In genomic region chr5:73387630-73388370, GRCh38 we compare ENCODE assay signal across 9 cellular contexts.
DNase-seq lines count a peak whose midpoint lies in the region; ATAC-seq, FAIRE-seq and TF ChIP-seq lines count a peak whose summit lies in the region.
"Had no signal": no experiment of that assay in that cellular context is flagged by ENCODE, and none has a peak within 500 bp of the region (broad histone marks: within the 10 kb centered on the region; RNA-seq: fewer than 3 reads in every experiment).

No MANE protein-coding gene starts in this region.

- H3K27ac ChIP-seq in endothelial cell of umbilical vein (ENCODE audit: insufficient read depth, low read depth, low read length) (no peak overlapping the region), left ventricle myocardium inferior (replicated peaks) (no peak overlapping the region)

- H3K27me3 Mint-ChIP-seq in activated CD4-positive, alpha-beta T cell treated with anti-CD3 and anti-CD28 coated beads for 36 hours: peaks cover 29% of the 10 kb centered on the region

- dilution Hi-C loops in endothelial cell of umbilical vein (cut with MboI; ENCODE audit: extremely low pct_ligation_motif_present, low sequenced_read_pairs): no loop called here

- no peak for TF ChIP-seq POLR2A in endothelial cell of umbilical vein (IDR thresholded peaks at IDR 0.05; ENCODE audit: low read depth, low read length)

- CTCF ChIA-PET in activated CD4-positive, alpha-beta T cell treated with anti-CD3 and anti-CD28 coated beads for 36 hours (lab: Charles Lee): interaction anchor here (0.5 kb wide), 1 partner anchor 1189 kb away, joined by 4 read pairs; no protein-coding TSS in a partner anchor
- CTCF ChIA-PET in endothelial cell of umbilical vein (lab: Charles Lee): interaction anchor here (1.1 to 1.3 kb wide), 3 partner anchors 22 to 172 kb away, joined by 3 to 4 read pairs (median 3); no protein-coding TSS in a partner anchor

- H3K36me3 ChIP-seq in endothelial cell of umbilical vein (ENCODE audit: control insufficient read depth in 2 of 2, extremely low read depth in 1 of 2, insufficient read depth in 2 of 2, low read length in 2 of 2) (no peaks in the 10 kb centered on the region), left ventricle myocardium inferior (no peaks in the 10 kb centered on the region)

- DNase-seq in activated CD4-positive, alpha-beta T cell treated with anti-CD3 and anti-CD28 coated beads for 36 hours: peak; percentile 53
- no peak for DNase-seq in activated CD4-positive, alpha-beta T cell treated with anti-CD3 and anti-CD28 coated beads, Interleukin-2, amount 50 U/mL, for 4 hours
- DNase-seq in NCI-H1436 treated with DMSO at 0.1 percent for 48 hours (lab: John Stamatoyannopoulos, UW): peak; percentile 63
- DNase-seq in endothelial cell of umbilical vein (ENCODE audit: low read depth, low spot score): peak; percentile 12
- no peak for DNase-seq in iPS-NIHi11 (ENCODE audit: low spot score)
- DNase-seq in left ventricle myocardium inferior: no peak
- DNase-seq in OCI-M2 (lab: John Stamatoyannopoulos, UW; ENCODE audit: unreplicated experiment): no peak

- intact Hi-C loops in activated CD4-positive, alpha-beta T cell treated with anti-CD3 and anti-CD28 coated beads for 36 hours (cut with DNase I, micrococcal nuclease): no loop called here
- intact Hi-C loops in endothelial cell of umbilical vein (cut with micrococcal nuclease) (no loop called here), left ventricle myocardium inferior (cut with micrococcal nuclease) (no loop called here)

- H3K9me1 ChIP-seq in endothelial cell of umbilical vein (replicated peaks; ENCODE audit: control insufficient read depth, extremely low read depth, insufficient read depth, low read length): no peaks in the 10 kb centered on the region

- H3K9me3 Mint-ChIP-seq in activated CD4-positive, alpha-beta T cell treated with anti-CD3 and anti-CD28 coated beads for 36 hours (ENCODE audit: low read depth): peaks cover 6% of the 10 kb centered on the region

- no peak overlapping the region for H3K4me2 ChIP-seq in endothelial cell of umbilical vein (ENCODE audit: insufficient read depth, low read length)

- H3K9ac ChIP-seq in endothelial cell of umbilical vein (replicated peaks; ENCODE audit: extremely low read depth, insufficient read depth, low read length): no peak overlapping the region

- ATAC-seq in activated CD4-positive, alpha-beta T cell treated with anti-CD3 and anti-CD28 coated beads for 36 hours: no peak
- ATAC-seq in HG02610 (IDR thresholded peaks at IDR 0.05; ENCODE audit: unreplicated experiment): peak; percentile 89

- no peaks in the 10 kb centered on the region for H3K4me1 ChIP-seq in endothelial cell of umbilical vein (ENCODE audit: control insufficient read depth, extremely low read depth, insufficient read depth, low read length)
- H3K4me1 ChIP-seq in left ventricle myocardium inferior: no peaks in the 10 kb centered on the region

- BruUV-seq in endothelial cell of umbilical vein (replicated peaks; lab: Mats Ljungman, UMichigan): no TSS peak

- peaks cover 22% of the 10 kb centered on the region for H3K4me1 Mint-ChIP-seq in activated CD4-positive, alpha-beta T cell treated with anti-CD3 and anti-CD28 coated beads for 36 hours

- no peaks in the 10 kb centered on the region for H3K79me2 ChIP-seq in endothelial cell of umbilical vein (ENCODE audit: control insufficient read depth, insufficient read depth, low read length)

- H3K36me3 Mint-ChIP-seq in activated CD4-positive, alpha-beta T cell treated with anti-CD3 and anti-CD28 coated beads for 36 hours (ENCODE audit: low read depth): peaks cover 2% of the 10 kb centered on the region

- FAIRE-seq in endothelial cell of umbilical vein (lab: Jason Lieb, UNC): no peak

- H4K20me1 ChIP-seq in endothelial cell of umbilical vein (replicated peaks; ENCODE audit: control insufficient read depth, extremely low read depth, insufficient read depth, low read length): no peaks in the 10 kb centered on the region

- POLR2A ChIA-PET in activated CD4-positive, alpha-beta T cell treated with anti-CD3 and anti-CD28 coated beads for 36 hours (lab: Charles Lee): no interaction called here
- POLR2A ChIA-PET in endothelial cell of umbilical vein (lab: Charles Lee): no interaction called here

- no peak overlapping the region for H3K27ac Mint-ChIP-seq in activated CD4-positive, alpha-beta T cell treated with anti-CD3 and anti-CD28 coated beads for 36 hours
- H3K27ac Mint-ChIP-seq: B cell had no signal

- TF ChIP-seq CTCF in endothelial cell of umbilical vein (IDR thresholded peaks at IDR 0.05; ENCODE audit: extremely low read depth in 1 of 2, insufficient read depth in 1 of 2, low read depth in 1 of 2, low read length in 2 of 2) (no peak), left ventricle myocardium inferior (IDR thresholded peaks at IDR 0.05; ENCODE audit: borderline replicate concordance) (no peak)

- no peak overlapping the region for H2AFZ ChIP-seq in endothelial cell of umbilical vein (ENCODE audit: low read depth, low read length)

- H3K4me3 ChIP-seq in endothelial cell of umbilical vein (replicated peaks in 1 of 3; ENCODE audit: insufficient read depth in 1 of 3, low read depth in 1 of 3, low read length in 3 of 3): no peak overlapping the region
- no peak overlapping the region for H3K4me3 ChIP-seq in left ventricle myocardium inferior

- no peak overlapping the region for H3K4me3 Mint-ChIP-seq in activated CD4-positive, alpha-beta T cell treated with anti-CD3 and anti-CD28 coated beads for 36 hours
- H3K4me3 Mint-ChIP-seq: B cell had no signal

- H3K9me3 ChIP-seq in endothelial cell of umbilical vein (replicated peaks; ENCODE audit: control insufficient read depth, insufficient read depth, low read length) (peaks cover 4% of the 10 kb centered on the region), left ventricle myocardium inferior (replicated peaks) (peaks cover 26% of the 10 kb centered on the region)

- H3K27me3 ChIP-seq in endothelial cell of umbilical vein (ENCODE audit: control insufficient read depth in 2 of 2, insufficient read depth in 2 of 2, low read length in 2 of 2) (peaks cover 32 to 68% of the 10 kb centered on the region in 2 experiments), left ventricle myocardium inferior (ENCODE audit: low read depth) (peaks cover 96% of the 10 kb centered on the region)

TF ChIP-seq in endothelial cell of umbilical vein, 7 proteins besides CTCF, POLR2A, EP300 and RAD21:
- TF ChIP-seq GATA2 (IDR thresholded peaks at IDR 0.05; ENCODE audit: insufficient read depth, insufficient read length, low read depth, low read length) (no peak), EZH2 (IDR thresholded peaks at IDR 0.05; ENCODE audit: borderline replicate concordance, low read depth, low read length, severe bottlenecking) (no peak), JUN (IDR thresholded peaks at IDR 0.05; ENCODE audit: borderline replicate concordance, insufficient read depth, insufficient read length, low read depth) (no peak), POLR2AphosphoS5 (IDR thresholded peaks at IDR 0.05; ENCODE audit: insufficient read depth, low read depth, low read length) (no peak), MYC (IDR thresholded peaks at IDR 0.05; ENCODE audit: low read depth, low read length) (no peak), FOS (IDR thresholded peaks at IDR 0.05; ENCODE audit: borderline replicate concordance, insufficient read depth, low read length) (no peak)
- TF ChIP-seq, protein P1, sequence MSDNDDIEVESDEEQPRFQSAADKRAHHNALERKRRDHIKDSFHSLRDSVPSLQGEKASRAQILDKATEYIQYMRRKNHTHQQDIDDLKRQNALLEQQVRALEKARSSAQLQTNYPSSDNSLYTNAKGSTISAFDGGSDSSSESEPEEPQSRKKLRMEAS (IDR thresholded peaks at IDR 0.05; ENCODE audit: insufficient read depth, insufficient read length): no peak

Comparison
In these comparisons a context has a peak if more than half of its experiments do, and no peak if none do; other contexts are left out.
1. DNase-seq: peak in activated CD4-positive, alpha-beta T cell treated with anti-CD3 and anti-CD28 coated beads for 36 hours (single experiment), NCI-H1436 treated with DMSO at 0.1 percent for 48 hours (single experiment) and endothelial cell of umbilical vein (single experiment); none in activated CD4-positive, alpha-beta T cell treated with anti-CD3 and anti-CD28 coated beads, Interleukin-2, amount 50 U/mL, for 4 hours (0 of 2), iPS-NIHi11 (single experiment), left ventricle myocardium inferior (single experiment) and OCI-M2 (single experiment).